ENCODE assay signal across 8 cellular contexts in genomic region chr17:49787932-49788442, GRCh38. TPM values are rescaled to one million over a fixed set of nuclear protein-coding genes. Genes with fewer than 3 reads are reported as not detected.
DNase-seq lines count a peak whose midpoint lies in the region; ATAC-seq and TF ChIP-seq lines count a peak whose summit lies in the region.

No MANE protein-coding gene starts in this region.

- H3K9me3 ChIP-seq in esophagus (ENCODE audit: control insufficient read depth in 2 of 2, insufficient read depth in 1 of 2, low read depth in 1 of 2, low read length in 1 of 2): no peaks in the 10 kb centered on the region
- H3K9me3 ChIP-seq in prostate gland: no peaks in the 10 kb centered on the region

- TF ChIP-seq CTCF in activated B cell treated with CpG ODN at 0.5 μM for 24 hours (IDR thresholded peaks at IDR 0.05) (no peak), prostate gland (IDR thresholded peaks at IDR 0.05) (no peak)

- peak overlapping the region; percentile 96 for H3K27ac Mint-ChIP-seq in activated B cell treated with CpG ODN at 0.5 μM for 24 hours

- H3K4me1 ChIP-seq in esophagus (ENCODE audit: control insufficient read depth in 2 of 2, insufficient read depth in 2 of 2, low read length in 1 of 2): no peaks in the 10 kb centered on the region
- H3K4me1 ChIP-seq in prostate gland (replicated peaks): peaks cover 11% of the 10 kb centered on the region

- TF ChIP-seq POLR2A in prostate gland (IDR thresholded peaks at IDR 0.05): no peak

- H3K36me3 ChIP-seq in esophagus (ENCODE audit: control insufficient read depth in 2 of 2, insufficient read depth in 2 of 2, low read length in 1 of 2): peaks cover 0 to 4% of the 10 kb centered on the region in 2 donors
- no peaks in the 10 kb centered on the region for H3K36me3 ChIP-seq in prostate gland

- H3K4me3 ChIP-seq in esophagus (ENCODE audit: low read depth in 1 of 2, low read length in 2 of 2) (peak overlapping the region; percentile 43 to 66), prostate gland (peak overlapping the region; percentile 94 to 95)

- peak overlapping the region; percentile 94 for H3K4me3 Mint-ChIP-seq in activated B cell treated with CpG ODN at 0.5 μM for 24 hours

- H3K4me1 Mint-ChIP-seq in activated B cell treated with CpG ODN at 0.5 μM for 24 hours: peaks cover 39% of the 10 kb centered on the region

- no peaks in the 10 kb centered on the region for H3K27me3 Mint-ChIP-seq in activated B cell treated with CpG ODN at 0.5 μM for 24 hours

- 2 to 3% methylated on average over 16 of the region's 16 CpGs for WGBS in esophagus, 2 donors
- 2% methylated on average over 16 of the region's 16 CpGs for whole genome bisulfite sequencing in prostate gland

- H3K9me3 Mint-ChIP-seq in activated B cell treated with CpG ODN at 0.5 μM for 24 hours: no peaks in the 10 kb centered on the region

- DNase-seq in SKM-1 treated with dmso at 0.1 percent for 144 hours (lab: John Stamatoyannopoulos, UW; ENCODE audit: unreplicated experiment) (peak; percentile 20), SKM-1 (lab: John Stamatoyannopoulos, UW; ENCODE audit: unreplicated experiment) (no peak), activated B cell treated with CpG ODN at 0.5 μM for 24 hours (peak; percentile 24), prostate gland (ENCODE audit: low spot score) (no peak), NCI-H2081 treated with DMSO at 0.1 percent for 48 hours (lab: John Stamatoyannopoulos, UW) (no peak), NCI-H226 (no peak)

- no peaks in the 10 kb centered on the region for H3K27me3 ChIP-seq in esophagus (ENCODE audit: control insufficient read depth in 1 of 2, insufficient read depth in 2 of 2, low read length in 2 of 2)
- H3K27me3 ChIP-seq in prostate gland (replicated peaks; ENCODE audit: insufficient read depth): no peaks in the 10 kb centered on the region

- H3K27ac ChIP-seq in esophagus (ENCODE audit: low read depth in 2 of 2, low read length in 1 of 2) (peak overlapping the region; percentile 80 to 81), prostate gland (peak overlapping the region; percentile 99 to 100)

- CTCF ChIA-PET in activated B cell treated with CpG ODN at 0.5 μM for 24 hours (lab: Charles Lee): interaction anchor here (1.1 to 2.3 kb wide), 6 partner anchors 9 to 220 kb away, joined by 3 to 17 read pairs (median 3); partner anchors contain the start of gene SLC35B1

- intact Hi-C loops in activated B cell treated with CpG ODN at 0.5 μM for 24 hours (cut with micrococcal nuclease): loop anchor here (1.0 to 5.0 kb wide), 9 partner anchors 24 to 596 kb away; partner anchors contain the start of gene FAM117A
- intact Hi-C loops in prostate gland (cut with DNase I): no loop called here

- ATAC-seq in activated B cell treated with CpG ODN at 0.5 μM for 24 hours (ENCODE audit: low read depth) (no peak), GM21786 (IDR thresholded peaks at IDR 0.05; ENCODE audit: unreplicated experiment) (no peak)

- POLR2A ChIA-PET in activated B cell treated with CpG ODN at 0.5 μM for 24 hours (lab: Charles Lee): interaction anchor here (0.5 to 3.8 kb wide), 27 partner anchors 9 to 1078 kb away, joined by 3 to 55 read pairs (median 4); partner anchors contain the start of genes ACSF2, ATP5MC1, FAM117A and PDK2

- peaks cover 43% of the 10 kb centered on the region for H3K36me3 Mint-ChIP-seq in activated B cell treated with CpG ODN at 0.5 μM for 24 hours (ENCODE audit: low read depth)

RNA-seq across cellular contexts. Expression of gene KAT7, which starts 0.5 kb away (rescaled TPM):
- 95.0 and 95.8 TPM in 2 replicates for total RNA-seq in activated B cell treated with CpG ODN at 0.5 μM for 24 hours
- 10 to 100 TPM in 1 of 2 donors, 1 to 10 TPM in 1; 5.7 to 11.8 TPM for polyA plus RNA-seq in esophagus
- 10 to 100 TPM; 48.3 to 78.6 TPM for total RNA-seq in prostate gland

RNA-seq across cellular contexts. Expression of gene FAM117A, which starts 24.1 kb away (rescaled TPM):
- total RNA-seq in activated B cell treated with CpG ODN at 0.5 μM for 24 hours: 27.7 and 30.0 TPM in 2 replicates
- polyA plus RNA-seq in esophagus: 1 to 10 TPM; 4.8 to 5.9 TPM
- total RNA-seq in prostate gland: 10 to 100 TPM; 30.9 to 46.4 TPM

RNA-seq across cellular contexts. Expression of gene TAC4, which starts 59.9 kb away (rescaled TPM):
- total RNA-seq in activated B cell treated with CpG ODN at 0.5 μM for 24 hours (not detected in 2 replicates), prostate gland (not detected)
- not detected for polyA plus RNA-seq in esophagus

Comparison
In these comparisons a context has a peak if more than half of its experiments do, and no peak if none do; other contexts are left out.
1. DNase-seq: peak in SKM-1 treated with dmso at 0.1 percent for 144 hours (single experiment) and activated B cell treated with CpG ODN at 0.5 μM for 24 hours (single experiment); none in SKM-1 (single experiment), prostate gland (single experiment), NCI-H2081 treated with DMSO at 0.1 percent for 48 hours (single experiment) and NCI-H226 (single experiment).